ENCODE assay signal across 22 cellular contexts in the genomic region with DNA sequence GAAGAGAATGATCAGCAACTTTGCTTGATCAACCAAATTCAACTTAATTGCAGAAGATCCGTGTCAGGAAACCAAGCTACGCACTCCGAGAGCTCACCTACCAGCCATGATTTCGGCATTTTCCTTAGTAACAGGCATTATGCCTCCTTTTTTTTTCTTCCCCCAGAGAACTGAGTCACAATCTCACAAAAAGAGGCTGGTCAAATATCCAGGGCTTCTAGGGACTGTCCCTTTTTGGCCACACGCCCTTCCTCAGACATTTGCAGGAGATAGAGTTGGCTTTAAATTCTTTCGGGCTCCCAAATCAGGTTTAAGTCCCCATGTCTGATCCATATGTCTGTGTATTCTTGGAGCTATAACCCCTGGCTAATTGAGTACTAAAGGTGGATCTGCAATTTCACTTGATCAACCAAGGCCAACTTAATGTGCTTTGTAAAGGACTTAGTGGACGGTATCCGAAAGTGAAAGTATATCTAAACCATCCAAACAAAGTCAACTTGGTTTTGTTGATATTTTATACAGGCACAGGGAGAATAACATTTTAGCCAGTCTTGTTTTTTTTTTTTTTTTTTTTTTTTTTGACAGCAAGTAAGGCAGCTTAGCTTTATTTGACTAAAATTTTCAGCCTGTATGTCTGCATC.
A peak's percentile ranks its signal among the peaks of the same experiment; 100 is the strongest.
DNase-seq lines count a peak whose midpoint lies in the region; ATAC-seq, FAIRE-seq and TF ChIP-seq lines count a peak whose summit lies in the region.
"Had no signal": no experiment of that assay in that cellular context is flagged by ENCODE, and none has a peak within 500 bp of the region (broad histone marks: within the 10 kb centered on the region; RNA-seq: fewer than 3 reads in every experiment).

No MANE protein-coding gene starts in this region.

- peak overlapping the region; percentile 79 for H3K4me2 ChIP-seq in skeletal muscle satellite cell (ENCODE audit: low read length)
- H3K4me2 ChIP-seq: KMS-11 had no signal

- peak; percentile 93 for ATAC-seq in left lobe of liver
- ATAC-seq in stimulated activated memory B cell treated with anti-CD40 and anti-IgM and Interleukin-4, amounts not matched to agents 10 μg/mL and 1 μg/mL and 100 μg/mL, for 72 hours = no peak
- ATAC-seq: activated CD8-positive, alpha-beta memory T cell treated with anti-CD3 and anti-CD28 coated beads, Interleukin-2, amount 10 ng/mL, durations not matched to agents 7 days and 5 days; effector memory CD8-positive, alpha-beta T cell had no signal

- peak; percentile 9 for FAIRE-seq in GM12892 (lab: Jason Lieb, UNC)

- H3K27ac Mint-ChIP-seq in stimulated activated memory B cell treated with anti-CD40 and anti-IgM and Interleukin-4, amounts not matched to agents 10 μg/mL and 1 μg/mL and 100 μg/mL, for 72 hours = no peak overlapping the region
- H3K27ac Mint-ChIP-seq: activated CD8-positive, alpha-beta memory T cell treated with anti-CD3 and anti-CD28 coated beads, Interleukin-2, amount 10 ng/mL, durations not matched to agents 7 days and 5 days; activated naive CD8-positive, alpha-beta T cell treated with anti-CD3 and anti-CD28 coated beads for 36 hours; CD4-positive, alpha-beta memory T cell; effector memory CD8-positive, alpha-beta T cell had no signal

- H3K9me3 ChIP-seq in SJSA1 (replicated peaks) = no peaks in the 10 kb centered on the region; the same call in 1 of the 2 replicates
- no peaks in the 10 kb centered on the region for H3K9me3 ChIP-seq in skeletal muscle satellite cell (replicated peaks; ENCODE audit: low read length)
- H3K9me3 ChIP-seq: thyroid gland had no signal

- H3K27me3 ChIP-seq in SJSA1 (replicated peaks) (no peaks in the 10 kb centered on the region), skeletal muscle satellite cell (ENCODE audit: control insufficient read depth, insufficient read depth, low read length) (no peaks in the 10 kb centered on the region)
- H3K27me3 ChIP-seq: thyroid gland had no signal

- H3K36me3 ChIP-seq in SJSA1 (no peaks in the 10 kb centered on the region), skeletal muscle satellite cell (ENCODE audit: insufficient read depth, low read length) (no peaks in the 10 kb centered on the region)
- H3K36me3 ChIP-seq: thyroid gland had no signal

- no peaks in the 10 kb centered on the region for H3K27me3 Mint-ChIP-seq in stimulated activated memory B cell treated with anti-CD40 and anti-IgM and Interleukin-4, amounts not matched to agents 10 μg/mL and 1 μg/mL and 100 μg/mL, for 72 hours
- H3K27me3 Mint-ChIP-seq: activated CD8-positive, alpha-beta memory T cell treated with anti-CD3 and anti-CD28 coated beads, Interleukin-2, amount 10 ng/mL, durations not matched to agents 7 days and 5 days; activated naive CD8-positive, alpha-beta T cell treated with anti-CD3 and anti-CD28 coated beads for 36 hours; effector memory CD8-positive, alpha-beta T cell had no signal

- H3K9me3 Mint-ChIP-seq in stimulated activated memory B cell treated with anti-CD40 and anti-IgM and Interleukin-4, amounts not matched to agents 10 μg/mL and 1 μg/mL and 100 μg/mL, for 72 hours = peaks cover 3% of the 10 kb centered on the region
- H3K9me3 Mint-ChIP-seq: activated naive CD8-positive, alpha-beta T cell treated with anti-CD3 and anti-CD28 coated beads for 36 hours; CD4-positive, alpha-beta memory T cell; effector memory CD8-positive, alpha-beta T cell had no signal

- H3K4me3 Mint-ChIP-seq in stimulated activated memory B cell treated with anti-CD40 and anti-IgM and Interleukin-4, amounts not matched to agents 10 μg/mL and 1 μg/mL and 100 μg/mL, for 72 hours = no peak overlapping the region
- H3K4me3 Mint-ChIP-seq: activated CD8-positive, alpha-beta memory T cell treated with anti-CD3 and anti-CD28 coated beads, Interleukin-2, amount 10 ng/mL, durations not matched to agents 7 days and 5 days; activated naive CD8-positive, alpha-beta T cell treated with anti-CD3 and anti-CD28 coated beads for 36 hours; CD4-positive, alpha-beta memory T cell; effector memory CD8-positive, alpha-beta T cell had no signal

- H3K9ac ChIP-seq in skeletal muscle satellite cell (ENCODE audit: low read depth, low read length) = peak overlapping the region; percentile 6
- H3K9ac ChIP-seq: KMS-11 had no signal

- peak overlapping the region; percentile 18 for H3K4me3 ChIP-seq in SJSA1
- H3K4me3 ChIP-seq in skeletal muscle satellite cell (ENCODE audit: low read length) = peak overlapping the region; percentile 60
- H3K4me3 ChIP-seq: thyroid gland had no signal

- no peaks in the 10 kb centered on the region for H3K36me3 Mint-ChIP-seq in stimulated activated memory B cell treated with anti-CD40 and anti-IgM and Interleukin-4, amounts not matched to agents 10 μg/mL and 1 μg/mL and 100 μg/mL, for 72 hours
- H3K36me3 Mint-ChIP-seq: activated CD8-positive, alpha-beta memory T cell treated with anti-CD3 and anti-CD28 coated beads, Interleukin-2, amount 10 ng/mL, durations not matched to agents 7 days and 5 days; activated naive CD8-positive, alpha-beta T cell treated with anti-CD3 and anti-CD28 coated beads for 36 hours; CD4-positive, alpha-beta memory T cell had no signal

- no peak for DNase-seq in GM12892 (ENCODE audit: insufficient read length)
- DNase-seq in SJSA1 (ENCODE audit: low read depth in 1 of 2, low spot score in 2 of 2) = peak in 1 of 2 experiments; percentile 52
- DNase-seq in left lobe of liver (ENCODE audit: low spot score) = no peak
- DNase-seq in activated naive CD4-positive, alpha-beta T cell (lab: John Stamatoyannopoulos, UW) = no peak
- no peak for DNase-seq in NCI-H146 (lab: John Stamatoyannopoulos, UW)
- DNase-seq in activated T-cell treated with anti-CD3 and anti-CD28 coated beads, Interleukin-2, amount 50 U/mL, for 1 hour = no peak
- DNase-seq: activated CD4-positive, alpha-beta T cell treated with anti-CD3 and anti-CD28 coated beads for 1 hour; activated CD8-positive, alpha-beta memory T cell treated with anti-CD3 and anti-CD28 coated beads, Interleukin-2, amount 10 ng/mL, durations not matched to agents 7 days and 5 days; activated naive CD8-positive, alpha-beta T cell treated with anti-CD3 and anti-CD28 coated beads for 36 hours; CD4-positive, alpha-beta memory T cell; DMS53; effector memory CD8-positive, alpha-beta T cell; GOT3; NCI-H1092 treated with DMSO at 0.1 percent for 48 hours; NCI-H510A; nucleus accumbens; retina had no signal

- peaks cover 9% of the 10 kb centered on the region for H3K4me1 Mint-ChIP-seq in stimulated activated memory B cell treated with anti-CD40 and anti-IgM and Interleukin-4, amounts not matched to agents 10 μg/mL and 1 μg/mL and 100 μg/mL, for 72 hours

- H3K4me1 ChIP-seq in SJSA1 (replicated peaks) (peaks cover 51% of the 10 kb centered on the region), skeletal muscle satellite cell (ENCODE audit: control insufficient read depth, insufficient read depth, low read length) (peaks cover 17% of the 10 kb centered on the region)

- TF ChIP-seq POLR2A in GM12892 (IDR thresholded peaks at IDR 0.05; ENCODE audit: low read depth, low read length) = no peak

- peak overlapping the region; percentile 29 for H3K27ac ChIP-seq in SJSA1
- H3K27ac ChIP-seq: KMS-11, RWPE1, thyroid gland had no signal
